11 cellular contexts compared by ENCODE assay signal in the genomic region with DNA sequence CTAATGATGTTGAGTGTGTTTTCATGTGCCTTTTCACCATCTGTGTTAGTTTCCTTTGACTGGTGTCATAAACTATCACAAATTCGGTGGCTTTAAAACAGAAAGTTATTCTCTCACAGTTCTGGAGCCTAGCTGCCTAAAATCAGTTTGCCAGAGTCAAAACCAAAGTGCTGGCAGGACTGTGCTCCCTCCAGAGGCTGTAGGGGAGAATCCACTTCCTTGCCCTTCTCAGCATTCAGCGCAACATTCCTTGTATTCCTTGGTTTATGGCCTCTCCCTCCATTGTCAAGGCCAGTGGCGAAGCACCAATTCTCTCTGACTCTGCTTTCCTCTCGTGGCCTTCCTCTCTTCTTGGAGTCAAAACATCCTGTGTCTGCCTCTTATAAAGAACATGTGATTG.
DNase-seq lines count a peak whose midpoint lies in the region; TF ChIP-seq lines count a peak whose summit lies in the region.
"Had no signal": no experiment of that assay in that cellular context is flagged by ENCODE, and none has a peak within 500 bp of the region (broad histone marks: within the 10 kb centered on the region; RNA-seq: fewer than 3 reads in every experiment).

No MANE protein-coding gene starts in this region.

- DNase-seq in NCI-H748 (lab: John Stamatoyannopoulos, UW; ENCODE audit: unreplicated experiment) (peak; percentile 23), NCI-H748 treated with DMSO at 0.1 percent for 48 hours (lab: John Stamatoyannopoulos, UW) (no peak), amniotic epithelial cell (ENCODE audit: low read depth) (peak; percentile 38), right atrium auricular region (ENCODE audit: low spot score) (no peak), stromal cell of bone marrow (ENCODE audit: low read depth) (peak; percentile 43), caudate nucleus (lab: John Stamatoyannopoulos, UW) (no peak), NCI-H1436 (lab: John Stamatoyannopoulos, UW) (no peak)
- no peak for DNase-seq in stimulated activated CD4-positive, alpha-beta T cell treated with anti-CD3 and anti-CD28 coated beads, Interleukin-2, amount 100 ng/mL, for 48 hours
- DNase-seq: activated B cell treated with CpG ODN at 0.5 μM for 24 hours; activated naive CD4-positive, alpha-beta T cell treated with anti-CD3 and anti-CD28 coated beads for 36 hours had no signal

- no peaks in the 10 kb centered on the region for H3K36me3 ChIP-seq in right atrium auricular region
- H3K36me3 ChIP-seq: uterus had no signal

- no peaks in the 10 kb centered on the region for H3K9me3 ChIP-seq in right atrium auricular region
- H3K9me3 ChIP-seq: uterus had no signal

- no peaks in the 10 kb centered on the region for H3K4me1 ChIP-seq in right atrium auricular region
- H3K4me1 ChIP-seq: uterus had no signal

- no peak overlapping the region for H3K4me3 ChIP-seq in right atrium auricular region
- H3K4me3 ChIP-seq: uterus had no signal

- no peaks in the 10 kb centered on the region for H3K27me3 ChIP-seq in right atrium auricular region
- H3K27me3 ChIP-seq: uterus had no signal

- peak; percentile 12 to 41 for TF ChIP-seq CTCF in right atrium auricular region (IDR thresholded peaks at IDR 0.05)

- H3K27ac ChIP-seq in right atrium auricular region: no peak overlapping the region
- H3K27ac ChIP-seq in caudate nucleus (ENCODE audit: low read depth, low read length): no peak overlapping the region
- H3K27ac ChIP-seq: uterus had no signal

Comparison
In these comparisons a context has a peak if more than half of its experiments do, and no peak if none do; other contexts are left out.
1. DNase-seq: peak in NCI-H748 (single experiment), amniotic epithelial cell (single experiment) and stromal cell of bone marrow (single experiment); none in NCI-H748 treated with DMSO at 0.1 percent for 48 hours (single experiment), right atrium auricular region (single experiment), caudate nucleus (0 of 61), stimulated activated CD4-positive, alpha-beta T cell treated with anti-CD3 and anti-CD28 coated beads, Interleukin-2, amount 100 ng/mL, for 48 hours (0 of 2) and NCI-H1436 (single experiment).